8 cellular contexts compared by ENCODE assay signal in the genomic region with DNA sequence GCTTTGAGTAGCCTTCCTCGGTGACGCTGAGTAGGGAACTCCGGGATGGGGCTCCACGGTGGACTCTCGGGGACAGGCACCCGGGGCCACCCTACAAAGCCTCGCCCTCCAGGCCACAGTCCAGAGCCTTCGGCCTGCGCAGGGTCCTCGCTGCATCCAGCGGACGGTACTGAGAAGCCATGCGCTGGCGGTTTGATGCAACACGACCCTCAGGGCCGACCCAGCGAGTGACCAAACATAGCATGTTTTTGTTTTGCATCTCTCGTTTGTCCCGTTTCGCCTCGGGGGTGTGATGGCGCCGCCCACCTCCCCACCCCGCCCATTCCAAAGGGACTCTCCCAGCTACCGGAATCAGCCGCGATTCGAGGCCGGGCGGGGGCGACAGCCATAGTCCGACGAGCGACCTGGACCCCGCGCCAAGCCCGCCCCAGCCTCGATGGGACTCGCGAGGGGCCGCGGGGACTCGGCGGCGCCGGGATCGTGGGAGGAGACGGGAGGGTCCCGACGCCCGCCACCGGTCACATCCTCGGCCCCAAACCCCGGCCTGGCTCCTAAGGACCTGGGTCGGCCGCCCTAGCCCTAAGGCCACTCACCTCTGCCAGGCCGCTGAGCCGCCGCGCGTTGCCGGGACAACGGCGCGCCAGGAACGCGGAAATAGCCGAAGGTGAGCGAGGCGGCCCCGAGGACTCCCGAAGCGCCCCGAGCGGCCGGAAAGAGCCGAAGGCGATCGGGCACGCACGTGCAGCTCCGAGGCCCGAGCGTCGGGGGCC. TPM values are rescaled to one million over a fixed set of nuclear protein-coding genes. Genes with fewer than 3 reads are reported as not detected.
DNase-seq lines count a peak whose midpoint lies in the region; ATAC-seq, FAIRE-seq and TF ChIP-seq lines count a peak whose summit lies in the region.

No MANE protein-coding gene starts in this region.

- no CpG with 5 or more reads among the region's 85 CpGs for WGBS in H9 (ENCODE audit: extremely low coverage, insufficient read length, low lambda C conversion rate)
- WGBS in pancreas, 2 donors = 1% methylated on average over 79 to 85 of the region's 85 CpGs
- WGBS in thyroid gland, 2 donors = 1 to 3% methylated on average over 43 to 49 of the region's 85 CpGs

- no peak overlapping the region for H2AK5ac ChIP-seq in H9 (ENCODE audit: insufficient read length, low read length)

- H3K4me3 Mint-ChIP-seq in H9 = peak overlapping the region; percentile 83 to 96
- peak overlapping the region; percentile 67 to 83 (median 78) for H3K4me3 Mint-ChIP-seq in T-cell

- no peak for FAIRE-seq in pancreas (lab: Jason Lieb, UNC)

- H3K9ac ChIP-seq in H9 (ENCODE audit: extremely low read depth, insufficient read length, low read length) (peak overlapping the region; percentile 72), adipocyte (ENCODE audit: low read length) (peak overlapping the region; percentile 81)

- H3K18ac ChIP-seq in H9 (ENCODE audit: insufficient read length, low read depth, low read length) = peak overlapping the region; percentile 74

- peak overlapping the region; percentile 71 for H3K4me2 ChIP-seq in H9 (ENCODE audit: insufficient read depth, insufficient read length, low read length)

- H3K9me3 ChIP-seq in H9 (ENCODE audit: control insufficient read depth, low read depth, low read length) = no peaks in the 10 kb centered on the region
- H3K9me3 ChIP-seq in adipocyte (ENCODE audit: control insufficient read depth, low read length) = no peaks in the 10 kb centered on the region
- no peaks in the 10 kb centered on the region for H3K9me3 ChIP-seq in pancreas
- H3K9me3 ChIP-seq in thyroid gland = no peaks in the 10 kb centered on the region

- H4K20me1 ChIP-seq in H9 (ENCODE audit: control insufficient read depth, insufficient read depth, insufficient read length) = no peaks in the 10 kb centered on the region

- H2BK15ac ChIP-seq in H9 (ENCODE audit: low read depth, low read length) = no peak overlapping the region

- intact Hi-C loops in cardiac septum (cut with DNase I) = loop anchor here (5.0 to 10.0 kb wide), 2 partner anchors 73 to 115 kb away; a partner anchor contains a TSS
- intact Hi-C loops in pancreas (cut with DNase I) = no loop called here
- intact Hi-C loops in thyroid gland (cut with DNase I) = loop anchor here (10.0 kb wide), 1 partner anchor 95 kb away; a partner anchor contains a TSS

- no peaks in the 10 kb centered on the region for H3K4me1 ChIP-seq in H9 (ENCODE audit: insufficient read depth, low read length)
- H3K4me1 ChIP-seq in adipocyte (ENCODE audit: control insufficient read depth, insufficient read depth, low read length) = peaks cover 19% of the 10 kb centered on the region
- peaks cover 7 to 19% (median 7%) of the 10 kb centered on the region in 3 donors for H3K4me1 ChIP-seq in pancreas
- peaks cover 21 to 33% of the 10 kb centered on the region in 2 donors for H3K4me1 ChIP-seq in thyroid gland

- H2BK12ac ChIP-seq in H9 (ENCODE audit: insufficient read length, low read depth, low read length) = no peak overlapping the region

- no peak overlapping the region for H3K56ac ChIP-seq in H9 (ENCODE audit: insufficient read length, low read depth, low read length)

- H3K36me3 ChIP-seq in adipocyte (ENCODE audit: control insufficient read depth, insufficient read depth, low read length, severe bottlenecking) (peaks cover 14% of the 10 kb centered on the region), pancreas (peaks cover 0 to 4% (median 0%) of the 10 kb centered on the region in 3 donors), thyroid gland (peaks cover 0 to 10% of the 10 kb centered on the region in 2 donors)

- H3K23ac ChIP-seq in H9 (ENCODE audit: insufficient read length, low read depth, low read length) = no peak overlapping the region

- H3K9me3 Mint-ChIP-seq in H9 (peaks cover 0 to 3% of the 10 kb centered on the region in 2 experiments; a peak in 1 of 5 replicates), T-cell (peaks cover 0 to 3% (median 0%) of the 10 kb centered on the region in 3 donors)

- POLR2A ChIA-PET in T-cell (lab: Charles Lee) = no interaction called here

- no peak overlapping the region for H2BK20ac ChIP-seq in H9 (ENCODE audit: low read depth, low read length, poor library complexity, severe bottlenecking)

- no peak overlapping the region for H2AFZ ChIP-seq in H9 (ENCODE audit: low read length)

- H3K27me3 Mint-ChIP-seq in H9 (ENCODE audit: low read depth) = peaks cover 17% of the 10 kb centered on the region
- peaks cover 0 to 3% of the 10 kb centered on the region in 2 donors for H3K27me3 Mint-ChIP-seq in T-cell

- H3T11ph ChIP-seq in H9 (ENCODE audit: low read length) = no peak overlapping the region

- peaks cover 6% of the 10 kb centered on the region; the same call in 1 of the 2 replicates for H3K27me3 ChIP-seq in H9 (ENCODE audit: insufficient read depth, low read length)
- H3K27me3 ChIP-seq in adipocyte (replicated peaks; ENCODE audit: control insufficient read depth, insufficient read depth, low read length) = no peaks in the 10 kb centered on the region
- H3K27me3 ChIP-seq in pancreas = no peaks in the 10 kb centered on the region
- H3K27me3 ChIP-seq in thyroid gland = no peaks in the 10 kb centered on the region

- H2BK120ac ChIP-seq in H9 (ENCODE audit: low read depth, low read length, poor library complexity, severe bottlenecking) = no peak overlapping the region

- H3K36me3 Mint-ChIP-seq in H9 (ENCODE audit: insufficient read depth in 1 of 3, low read depth in 3 of 3) = peaks cover 10 to 19% (median 13%) of the 10 kb centered on the region in 3 experiments
- peaks cover 3% of the 10 kb centered on the region for H3K36me3 Mint-ChIP-seq in T-cell

- CTCF ChIA-PET in T-cell (lab: Charles Lee) = interaction anchor here in 1 of 2 donors (0.7 kb wide), 2 partner anchors 51 to 98 kb away, joined by 3 read pairs; no protein-coding TSS in a partner anchor

- peak overlapping the region in 2 of 3 experiments; percentile 65 to 85; a peak in 4 of 7 replicates for H3K27ac Mint-ChIP-seq in H9
- H3K27ac Mint-ChIP-seq in T-cell = peak overlapping the region; percentile 89 to 98

- TF ChIP-seq POLR2A in thyroid gland (IDR thresholded peaks at IDR 0.05) = peak in 1 of 2 donors; percentile 67

- no peak for TF ChIP-seq CTCF in H9 (conservative IDR thresholded peaks at IDR 0.05)
- no peak for TF ChIP-seq CTCF in pancreas (IDR thresholded peaks at IDR 0.05)
- TF ChIP-seq CTCF in thyroid gland (IDR thresholded peaks at IDR 0.05) = no peak

- ATAC-seq in T-cell (replicated peaks in 1 of 4) (peak; percentile 62 to 64 (median 62)), pancreas (peak; percentile 75 to 87 (median 80))

- H3K4me3 ChIP-seq in adipocyte (ENCODE audit: low read length) = peak overlapping the region; percentile 84
- H3K4me3 ChIP-seq in pancreas = peak overlapping the region; percentile 45 to 86 (median 69)
- H3K4me3 ChIP-seq in thyroid gland (replicated peaks in 1 of 3) = peak overlapping the region; percentile 48 to 84 (median 67)

- H3K23me2 ChIP-seq in H9 (ENCODE audit: insufficient read length, low read depth, low read length, poor library complexity, severe bottlenecking) = peaks cover 24% of the 10 kb centered on the region

- H3K4ac ChIP-seq in H9 (ENCODE audit: low read depth, low read length) = no peak overlapping the region

- peak overlapping the region; percentile 87 for H3K14ac ChIP-seq in H9 (ENCODE audit: insufficient read depth, low read length)

- H3K27ac ChIP-seq in H9 (ENCODE audit: insufficient read length, low read depth, low read length) (no peak overlapping the region), pancreas (peak overlapping the region; percentile 48 to 80 (median 72)), thyroid gland (peak overlapping the region; percentile 23 to 71 (median 44))

- H4K91ac ChIP-seq in H9 (ENCODE audit: insufficient read length, low read depth, low read length) = no peak overlapping the region

- H3K4me1 Mint-ChIP-seq in H9 (peaks cover 17 to 24% of the 10 kb centered on the region in 2 experiments), T-cell (peaks cover 21 to 30% (median 27%) of the 10 kb centered on the region in 3 donors)

- peaks cover 4% of the 10 kb centered on the region; the same call in 1 of the 2 replicates for H3K79me2 ChIP-seq in H9 (ENCODE audit: insufficient read depth, low read length)

- no peak overlapping the region for H4K8ac ChIP-seq in H9 (replicated peaks; ENCODE audit: insufficient read length, low read depth, low read length)

- DNase-seq in DMS153 treated with DMSO at 0.1 percent for 48 hours (lab: John Stamatoyannopoulos, UW; ENCODE audit: unreplicated experiment) = peak; percentile 94
- peak; percentile 92 for DNase-seq in H9
- peak; percentile 88 for DNase-seq in NCI-H1092 treated with DMSO at 0.1 percent for 48 hours (lab: John Stamatoyannopoulos, UW)
- DNase-seq in T-cell = peak; percentile 76 to 95 (median 88)
- peak; percentile 95 for DNase-seq in adipocyte (ENCODE audit: low read depth)
- DNase-seq in cardiac septum (ENCODE audit: low spot score) = peak; percentile 90
- peak; percentile 85 to 98 (median 96) for DNase-seq in pancreas
- DNase-seq in thyroid gland = peak; percentile 91 to 92

- no peak overlapping the region for H2BK5ac ChIP-seq in H9 (ENCODE audit: insufficient read length, low read length)

- H3K79me1 ChIP-seq in H9 (ENCODE audit: insufficient read depth, low read depth, low read length, poor library complexity, severe bottlenecking) = peaks cover 3% of the 10 kb centered on the region

- no peak overlapping the region for H4K5ac ChIP-seq in H9 (ENCODE audit: insufficient read length, low read depth, low read length)

RNA-seq across cellular contexts. Expression of a gene that starts 1.6 kb away (rescaled TPM):
- total RNA-seq in H9 (2021) (21.3 and 24.0 TPM in 2 replicates), T-cell (10 to 100 TPM in 2 of 5 donors, 1 to 10 TPM in 3; 5.5 to 19.8 (median 8.1) TPM), cardiac septum (10.5 TPM), pancreas (10 to 100 TPM in 5 of 6 donors, 1 to 10 TPM in 1; 7.8 to 20.7 (median 10.4) TPM), thyroid gland (10 to 100 TPM; 53.9 to 89.9 (median 79.8) TPM)
- 10 to 100 TPM; 18.3 to 24.3 TPM for polyA plus RNA-seq in pancreas

RNA-seq across cellular contexts. Expression of a gene that starts 1.9 kb away (rescaled TPM):
- total RNA-seq in H9 (2021) (39.2 and 46.2 TPM in 2 replicates), T-cell (10 to 100 TPM; 26.4 to 36.4 (median 33.0) TPM), cardiac septum (12.4 TPM), pancreas (10 to 100 TPM in 1 of 6 donors, 1 to 10 TPM in 5; 4.6 to 13.8 (median 6.7) TPM), thyroid gland (10 to 100 TPM; 11.0 to 20.8 (median 15.6) TPM)
- polyA plus RNA-seq in pancreas = 10 to 100 TPM in 1 of 2 donors, 1 to 10 TPM in 1; 9.0 to 16.2 TPM

Comparison
In these comparisons a context has a peak if more than half of its experiments do, and no peak if none do; other contexts are left out.
1. intact Hi-C loops: an anchor here in cardiac septum (5.0 to 10.0 kb wide) and thyroid gland (10.0 kb wide); none called in pancreas.